In genomic region chr3:171242951-171243350, GRCh38 we compare ENCODE assay signal across 28 cellular contexts.
"Had no signal": no experiment of that assay in that cellular context is flagged by ENCODE, and none has a peak within 500 bp of the region (broad histone marks: within the 10 kb centered on the region; RNA-seq: fewer than 3 reads in every experiment).

No MANE protein-coding gene starts in this region.

- H3K4me2 ChIP-seq: neural progenitor cell had no signal

- H3K4me3 Mint-ChIP-seq: natural killer cell; nephron; neural progenitor cell; stimulated activated effector memory CD8-positive, alpha-beta T cell treated with anti-CD3 and anti-CD28 coated beads, Interleukin-12 subunit alpha, Interleukin-12 subunit beta, amount 100 ng/mL, for 72 hours; stimulated activated naive B cell treated with anti-CD40 and anti-IgM and Interleukin-4, amounts not matched to agents 10 μg/mL and 1 μg/mL and 100 μg/mL, for 72 hours; stimulated activated naive CD8-positive, alpha-beta T cell treated with anti-CD3 and anti-CD28 coated beads, Interleukin-15, Interleukin-2, amounts not matched to agents 100 ng/mL and 50 ng/mL, for 24 hours had no signal

- DNase-seq: natural killer cell; occipital lobe; ovary; posterior cingulate gyrus; psoas muscle; right cardiac atrium; right lobe of liver; sigmoid colon; small intestine; stimulated activated CD4-positive, alpha-beta T cell treated with anti-CD3 and anti-CD28 coated beads, Interleukin-15, amount 100 ng/mL, for 24 hours; stimulated activated CD4-positive, alpha-beta T cell treated with anti-CD3 and anti-CD28 coated beads, Interleukin-2, amount 100 ng/mL, for 24 hours; stimulated activated CD4-positive, alpha-beta T cell treated with anti-CD3 and anti-CD28 coated beads, Interleukin-2, amount 100 ng/mL, for 48 hours; stimulated activated CD4-positive, alpha-beta T cell treated with anti-CD3 and anti-CD28 coated beads, Interleukin-4, amount 100 ng/mL, for 24 hours; stimulated activated naive B cell treated with anti-CD40 and anti-IgM and Interleukin-4, amounts not matched to agents 10 μg/mL and 1 μg/mL and 100 μg/mL, for 72 hours; stimulated activated naive CD4-positive, alpha-beta T cell treated with Interleukin-2 at 50 U/mL for 16 hours; stomach; thyroid gland; trophoblast cell; upper lobe of right lung; uterus had no signal

- H3K4me1 ChIP-seq: neural progenitor cell, right lobe of liver, sigmoid colon, stomach, thyroid gland, tibial nerve, upper lobe of right lung, uterus had no signal

- H3K9me3 ChIP-seq: ovary, psoas muscle, right lobe of liver, sigmoid colon, stomach, thoracic aorta, thyroid gland, tibial nerve, upper lobe of right lung, uterus had no signal

- H3K4me1 Mint-ChIP-seq: stimulated activated effector memory CD8-positive, alpha-beta T cell treated with anti-CD3 and anti-CD28 coated beads, Interleukin-12 subunit alpha, Interleukin-12 subunit beta, amount 100 ng/mL, for 72 hours had no signal

- H3K27me3 ChIP-seq: neural progenitor cell, ovary, right lobe of liver, sigmoid colon, stomach, thyroid gland, tibial nerve, upper lobe of right lung, uterus had no signal

- H3K27ac ChIP-seq: neural progenitor cell, ovary, parathyroid adenoma, psoas muscle, right lobe of liver, sigmoid colon, stomach, thoracic aorta, thyroid gland, tibial nerve, upper lobe of right lung, uterus had no signal

- H3K36me3 ChIP-seq: neural progenitor cell, ovary, right lobe of liver, sigmoid colon, stomach, thoracic aorta, thyroid gland, tibial nerve, upper lobe of right lung, uterus had no signal

- H3K27me3 Mint-ChIP-seq: progenitor cell of endocrine pancreas; stimulated activated naive B cell treated with anti-CD40 and anti-IgM and Interleukin-4, amounts not matched to agents 10 μg/mL and 1 μg/mL and 100 μg/mL, for 72 hours; stimulated activated naive CD8-positive, alpha-beta T cell treated with anti-CD3 and anti-CD28 coated beads, Interleukin-15, Interleukin-2, amounts not matched to agents 100 ng/mL and 50 ng/mL, for 24 hours had no signal

- H2AFZ ChIP-seq: neural progenitor cell, parathyroid adenoma had no signal

- H3K36me3 Mint-ChIP-seq: natural killer cell; neural progenitor cell; stimulated activated effector memory CD8-positive, alpha-beta T cell treated with anti-CD3 and anti-CD28 coated beads, Interleukin-12 subunit alpha, Interleukin-12 subunit beta, amount 100 ng/mL, for 72 hours; stimulated activated naive B cell treated with anti-CD40 and anti-IgM and Interleukin-4, amounts not matched to agents 10 μg/mL and 1 μg/mL and 100 μg/mL, for 72 hours had no signal

- H3K9ac ChIP-seq: neural progenitor cell, parathyroid adenoma had no signal

- H3K79me2 ChIP-seq: parathyroid adenoma had no signal

- H3K4me3 ChIP-seq: neural progenitor cell, ovary, psoas muscle, right lobe of liver, sigmoid colon, stomach, thoracic aorta, thyroid gland, tibial nerve, upper lobe of right lung, uterus had no signal

- H3K9me3 Mint-ChIP-seq: natural killer cell; neural progenitor cell; stimulated activated naive B cell treated with anti-CD40 and anti-IgM and Interleukin-4, amounts not matched to agents 10 μg/mL and 1 μg/mL and 100 μg/mL, for 72 hours had no signal

- ATAC-seq: natural killer cell; psoas muscle; right cardiac atrium; right lobe of liver; stimulated activated effector memory CD8-positive, alpha-beta T cell treated with anti-CD3 and anti-CD28 coated beads, Interleukin-12 subunit alpha, Interleukin-12 subunit beta, amount 100 ng/mL, for 72 hours; stimulated activated naive B cell treated with anti-CD40 and anti-IgM and Interleukin-4, amounts not matched to agents 10 μg/mL and 1 μg/mL and 100 μg/mL, for 72 hours; upper lobe of right lung had no signal

- H3K27ac Mint-ChIP-seq: nephron; neural progenitor cell; progenitor cell of endocrine pancreas; stimulated activated effector memory CD8-positive, alpha-beta T cell treated with anti-CD3 and anti-CD28 coated beads, Interleukin-12 subunit alpha, Interleukin-12 subunit beta, amount 100 ng/mL, for 72 hours; stimulated activated naive B cell treated with anti-CD40 and anti-IgM and Interleukin-4, amounts not matched to agents 10 μg/mL and 1 μg/mL and 100 μg/mL, for 72 hours; stimulated activated naive CD8-positive, alpha-beta T cell treated with anti-CD3 and anti-CD28 coated beads, Interleukin-15, Interleukin-2, amounts not matched to agents 100 ng/mL and 50 ng/mL, for 24 hours had no signal
